25 cellular contexts compared by ENCODE assay signal in genomic region chr1:217647791-217648190, GRCh38. TPM values are rescaled to one million over a fixed set of nuclear protein-coding genes. Genes with fewer than 3 reads are reported as not detected.
"Had no signal": no experiment of that assay in that cellular context is flagged by ENCODE, and none has a peak within 500 bp of the region (broad histone marks: within the 10 kb centered on the region; RNA-seq: fewer than 3 reads in every experiment).

No MANE protein-coding gene starts in this region.

- H3K27ac ChIP-seq: adrenal gland, esophagus muscularis mucosa, neural progenitor cell, psoas muscle, skin epidermis, tibial artery, uterus had no signal

- H3K4me1 ChIP-seq: adrenal gland, esophagus muscularis mucosa, neural progenitor cell, psoas muscle, tibial artery, uterus had no signal

- H3K27me3 ChIP-seq: adrenal gland, esophagus muscularis mucosa, neural progenitor cell, tibial artery, uterus had no signal

- H3K4me3 ChIP-seq: adrenal gland, esophagus muscularis mucosa, neural progenitor cell, psoas muscle, skin epidermis, tibial artery, uterus had no signal

- H2AFZ ChIP-seq: neural progenitor cell had no signal

- H3K36me3 ChIP-seq: adrenal gland, esophagus muscularis mucosa, neural progenitor cell, tibial artery, uterus had no signal

- H3K9ac ChIP-seq: neural progenitor cell had no signal

- FAIRE-seq: bronchial epithelial cell had no signal

- H3K9me3 ChIP-seq: adrenal gland, esophagus muscularis mucosa, psoas muscle, tibial artery, uterus had no signal

- DNase-seq: activated CD4-positive, alpha-beta memory T cell treated with anti-CD3 and anti-CD28 coated beads for 36 hours; activated CD4-positive, alpha-beta T cell treated with anti-CD3 and anti-CD28 coated beads for 36 hours; activated gamma-delta T cell treated with Interleukin-2 at 50 U/mL for 16 hours; activated T-cell treated with anti-CD3 and anti-CD28 coated beads for 4 hours; adrenal gland; cerebellar nuclear complex; effector CD8-positive, alpha-beta T cell; foreskin melanocyte; head of caudate nucleus; left ventricle myocardium superior; mesendoderm; naive thymus-derived CD4-positive, alpha-beta T cell; psoas muscle; right cardiac atrium; stimulated activated naive CD8-positive, alpha-beta T cell treated with anti-CD3 and anti-CD28 coated beads, Interleukin-15, Interleukin-2, amounts not matched to agents 100 U/mL and 50 U/mL, for 24 hours; substantia nigra; tibial artery; uterus had no signal

- ATAC-seq: activated CD4-positive, alpha-beta T cell treated with anti-CD3 and anti-CD28 coated beads for 36 hours; activated naive CD4-positive, alpha-beta T cell treated with anti-CD3 and anti-CD28 coated beads, Interleukin-2, amount 50 U/mL, for 72 hours; left ventricle myocardium superior; naive thymus-derived CD4-positive, alpha-beta T cell; psoas muscle; right cardiac atrium; stimulated activated naive CD8-positive, alpha-beta T cell treated with anti-CD3 and anti-CD28 coated beads, Interleukin-15, Interleukin-2, amounts not matched to agents 100 U/mL and 50 U/mL, for 24 hours; WTC11 had no signal

- H3K4me2 ChIP-seq: neural progenitor cell had no signal

RNA-seq across cellular contexts. Expression of gene SPATA17, which starts 16.6 kb away (rescaled TPM):
- total RNA-seq: activated CD4-positive, alpha-beta memory T cell treated with anti-CD3 and anti-CD28 coated beads for 36 hours; activated naive CD4-positive, alpha-beta T cell treated with anti-CD3 and anti-CD28 coated beads, Interleukin-2, amount 50 U/mL, for 72 hours; activated T-helper 1 cell treated with anti-CD3 and anti-CD28 coated beads, Interleukin-12 subunit alpha, Interleukin-12 subunit beta, Interleukin-2, Interleukin-4 antibody, amounts not matched to agents 30 ng/mL and 10 ng/mL and 1 ng/mL, durations not matched to agents 14 hours and 24 hours and 36 hours; naive thymus-derived CD4-positive, alpha-beta T cell had no signal
- polyA plus RNA-seq: naive thymus-derived CD4-positive, alpha-beta T cell had no signal
